Comparison of ENCODE assay signal across 28 cellular contexts in genomic region chr13:72537782-72538181, GRCh38.
"Had no signal": no experiment of that assay in that cellular context is flagged by ENCODE, and none has a peak within 500 bp of the region (broad histone marks: within the 10 kb centered on the region; RNA-seq: fewer than 3 reads in every experiment).

No MANE protein-coding gene starts in this region.

- H3K4me1 Mint-ChIP-seq: immature natural killer cell; memory B cell; naive thymus-derived CD8-positive, alpha-beta T cell; stimulated activated naive B cell treated with anti-CD40 and anti-IgM and Interleukin-4, amounts not matched to agents 10 μg/mL and 1 μg/mL and 100 μg/mL, for 72 hours had no signal

- H3K4me3 ChIP-seq: lung, ovary, psoas muscle, skin epidermis had no signal

- H3K27ac ChIP-seq: esophagus squamous epithelium, heart right ventricle, ovary, psoas muscle, skin epidermis, thoracic aorta, vagina had no signal

- DNase-seq: cortex of kidney; effector memory CD8-positive, alpha-beta T cell; erythroblast; esophagus squamous epithelium; foreskin melanocyte; glutamatergic neuron; heart right ventricle; hypothalamus; immature natural killer cell; islet precursor cell; left ventricle myocardium superior; midbrain; naive thymus-derived CD8-positive, alpha-beta T cell; occipital lobe; ovary; posterior cingulate gyrus; psoas muscle; right cardiac atrium; stimulated activated CD4-positive, alpha-beta T cell treated with anti-CD3 and anti-CD28 coated beads, Interleukin-15, amount 100 ng/mL, for 24 hours; stimulated activated CD4-positive, alpha-beta T cell treated with anti-CD3 and anti-CD28 coated beads, Interleukin-2, amount 100 ng/mL, for 48 hours; stimulated activated naive B cell treated with anti-CD40 and anti-IgM and Interleukin-4, amounts not matched to agents 10 μg/mL and 1 μg/mL and 100 μg/mL, for 72 hours; trophoblast cell had no signal

- H3K27me3 Mint-ChIP-seq: effector memory CD8-positive, alpha-beta T cell; memory B cell; naive thymus-derived CD8-positive, alpha-beta T cell; stimulated activated naive B cell treated with anti-CD40 and anti-IgM and Interleukin-4, amounts not matched to agents 10 μg/mL and 1 μg/mL and 100 μg/mL, for 72 hours; stimulated activated naive CD8-positive, alpha-beta T cell treated with anti-CD3 and anti-CD28 coated beads, Interleukin-15, Interleukin-2, amounts not matched to agents 100 ng/mL and 50 ng/mL, for 24 hours had no signal

- H3K27ac Mint-ChIP-seq: effector memory CD8-positive, alpha-beta T cell; immature natural killer cell; memory B cell; naive thymus-derived CD8-positive, alpha-beta T cell; stimulated activated naive B cell treated with anti-CD40 and anti-IgM and Interleukin-4, amounts not matched to agents 10 μg/mL and 1 μg/mL and 100 μg/mL, for 72 hours; stimulated activated naive CD8-positive, alpha-beta T cell treated with anti-CD3 and anti-CD28 coated beads, Interleukin-15, Interleukin-2, amounts not matched to agents 100 ng/mL and 50 ng/mL, for 24 hours had no signal

- H3K4me3 Mint-ChIP-seq: effector memory CD8-positive, alpha-beta T cell; immature natural killer cell; memory B cell; naive thymus-derived CD8-positive, alpha-beta T cell; stimulated activated naive B cell treated with anti-CD40 and anti-IgM and Interleukin-4, amounts not matched to agents 10 μg/mL and 1 μg/mL and 100 μg/mL, for 72 hours; stimulated activated naive CD8-positive, alpha-beta T cell treated with anti-CD3 and anti-CD28 coated beads, Interleukin-15, Interleukin-2, amounts not matched to agents 100 ng/mL and 50 ng/mL, for 24 hours had no signal

- H3K9me3 ChIP-seq: esophagus squamous epithelium, heart right ventricle, ovary, psoas muscle, thoracic aorta, vagina had no signal

- ATAC-seq: effector memory CD8-positive, alpha-beta T cell; heart right ventricle; left ventricle myocardium superior; naive thymus-derived CD8-positive, alpha-beta T cell; psoas muscle; stimulated activated naive B cell treated with anti-CD40 and anti-IgM and Interleukin-4, amounts not matched to agents 10 μg/mL and 1 μg/mL and 100 μg/mL, for 72 hours had no signal

- H3K27me3 ChIP-seq: esophagus squamous epithelium, heart right ventricle, ovary, vagina had no signal

- H3K9me3 Mint-ChIP-seq: effector memory CD8-positive, alpha-beta T cell; memory B cell; stimulated activated naive B cell treated with anti-CD40 and anti-IgM and Interleukin-4, amounts not matched to agents 10 μg/mL and 1 μg/mL and 100 μg/mL, for 72 hours; stimulated activated naive CD8-positive, alpha-beta T cell treated with anti-CD3 and anti-CD28 coated beads, Interleukin-15, Interleukin-2, amounts not matched to agents 100 ng/mL and 50 ng/mL, for 24 hours had no signal

- H3K36me3 Mint-ChIP-seq: immature natural killer cell; memory B cell; naive thymus-derived CD8-positive, alpha-beta T cell; stimulated activated naive B cell treated with anti-CD40 and anti-IgM and Interleukin-4, amounts not matched to agents 10 μg/mL and 1 μg/mL and 100 μg/mL, for 72 hours had no signal

- H3K36me3 ChIP-seq: esophagus squamous epithelium, heart right ventricle, ovary, thoracic aorta, vagina had no signal

- H3K4me1 ChIP-seq: heart right ventricle, psoas muscle, vagina had no signal
